17 cellular contexts compared by ENCODE assay signal in genomic region chr7:122457969-122458368, GRCh38.
A peak's percentile ranks its signal among the peaks of the same experiment; 100 is the strongest.
DNase-seq lines count a peak whose midpoint lies in the region; ATAC-seq and TF ChIP-seq lines count a peak whose summit lies in the region.
"Had no signal": no experiment of that assay in that cellular context is flagged by ENCODE, and none has a peak within 500 bp of the region (broad histone marks: within the 10 kb centered on the region; RNA-seq: fewer than 3 reads in every experiment).

No MANE protein-coding gene starts in this region.

- WGBS in H9 (ENCODE audit: extremely low coverage, insufficient read length, low lambda C conversion rate), result no CpG with 5 or more reads among the region's 3 CpGs

- no peak overlapping the region for H2BK15ac ChIP-seq in H9 (ENCODE audit: low read depth, low read length)

- H4K8ac ChIP-seq in H9 (replicated peaks; ENCODE audit: insufficient read length, low read depth, low read length), result no peak overlapping the region

- TF ChIP-seq CTCF in GM23338 (conservative IDR thresholded peaks at IDR 0.05; ENCODE audit: low read depth in 2 of 2) (peak; percentile 20 to 62), H9 (conservative IDR thresholded peaks at IDR 0.05) (peak; percentile 48), WTC11 (IDR thresholded peaks at IDR 0.05) (no peak), MM.1S (IDR thresholded peaks at IDR 0.05; ENCODE audit: low read length) (no peak)

- H3K79me2 ChIP-seq in GM23338 (replicated peaks; ENCODE audit: insufficient read depth) (no peaks in the 10 kb centered on the region), H9 (ENCODE audit: insufficient read depth, low read length) (no peaks in the 10 kb centered on the region), MM.1S (ENCODE audit: low read length) (no peaks in the 10 kb centered on the region)

- H3K27ac ChIP-seq in GM23338 (ENCODE audit: low read depth), result no peak overlapping the region
- H3K27ac ChIP-seq in H9 (ENCODE audit: insufficient read length, low read depth, low read length), result no peak overlapping the region
- no peak overlapping the region for H3K27ac ChIP-seq in MM.1S (ENCODE audit: low read length)
- H3K27ac ChIP-seq: A549, BLaER1, GM23248 had no signal

- POLR2A ChIA-PET in WTC11 (lab: Charles Lee), result no interaction called here

- H4K91ac ChIP-seq in H9 (ENCODE audit: insufficient read length, low read depth, low read length), result no peak overlapping the region

- H3K4me1 Mint-ChIP-seq in GM23338 (peaks cover 26% of the 10 kb centered on the region), H9 (peaks cover 25 to 27% of the 10 kb centered on the region in 2 experiments), WTC11 (peaks cover 24% of the 10 kb centered on the region)
- H3K4me1 Mint-ChIP-seq: CD14-positive monocyte; CD4-positive, alpha-beta memory T cell had no signal

- H3K9me3 Mint-ChIP-seq in GM23338 (no peaks in the 10 kb centered on the region), H9 (no peaks in the 10 kb centered on the region), WTC11 (no peaks in the 10 kb centered on the region)

- H3K36me3 ChIP-seq in GM23338 (ENCODE audit: insufficient read depth) (no peaks in the 10 kb centered on the region), MM.1S (replicated peaks; ENCODE audit: insufficient read depth, low read length) (no peaks in the 10 kb centered on the region)
- H3K36me3 ChIP-seq: BLaER1 had no signal

- H3K4ac ChIP-seq in H9 (ENCODE audit: low read depth, low read length), result no peak overlapping the region

- H3T11ph ChIP-seq in H9 (ENCODE audit: low read length), result no peak overlapping the region

- H2AK5ac ChIP-seq in H9 (ENCODE audit: insufficient read length, low read length), result no peak overlapping the region

- H3K9me2 ChIP-seq in GM23338 (ENCODE audit: insufficient read depth) (no peaks in the 10 kb centered on the region), MM.1S (replicated peaks; ENCODE audit: insufficient read depth, low read length) (no peaks in the 10 kb centered on the region)

- H3K4me1 ChIP-seq in GM23338 (ENCODE audit: insufficient read depth), result peaks cover 12% of the 10 kb centered on the region
- H3K4me1 ChIP-seq in H9 (ENCODE audit: insufficient read depth, low read length), result peaks cover 8% of the 10 kb centered on the region
- no peaks in the 10 kb centered on the region for H3K4me1 ChIP-seq in MM.1S (ENCODE audit: low read length)
- H3K4me1 ChIP-seq: A549, BLaER1 had no signal

- no peak overlapping the region for H3K56ac ChIP-seq in H9 (ENCODE audit: insufficient read length, low read depth, low read length)

- H2AFZ ChIP-seq in GM23338 (no peak overlapping the region), H9 (ENCODE audit: low read length) (no peak overlapping the region), MM.1S (ENCODE audit: low read length) (no peak overlapping the region)
- H2AFZ ChIP-seq: GM23248 had no signal

- no peaks in the 10 kb centered on the region for H3K9me3 ChIP-seq in H9 (ENCODE audit: control insufficient read depth, low read depth, low read length)
- no peaks in the 10 kb centered on the region for H3K9me3 ChIP-seq in MM.1S (replicated peaks; ENCODE audit: insufficient read depth, low read length)
- H3K9me3 ChIP-seq: A549, BLaER1 had no signal

- no peak overlapping the region for H3K23ac ChIP-seq in H9 (ENCODE audit: insufficient read length, low read depth, low read length)

- no peaks in the 10 kb centered on the region for H3K27me3 Mint-ChIP-seq in GM23338 (ENCODE audit: insufficient read depth, low read depth, poor library complexity)
- H3K27me3 Mint-ChIP-seq in H9 (ENCODE audit: low read depth), result no peaks in the 10 kb centered on the region
- H3K27me3 Mint-ChIP-seq in WTC11 (ENCODE audit: low read depth), result no peaks in the 10 kb centered on the region
- H3K27me3 Mint-ChIP-seq: CD4-positive, alpha-beta memory T cell had no signal

- no peak overlapping the region for H3K14ac ChIP-seq in H9 (ENCODE audit: insufficient read depth, low read length)

- H3K4me3 ChIP-seq in GM23338 (no peak overlapping the region), MM.1S (ENCODE audit: low read length) (no peak overlapping the region)
- H3K4me3 ChIP-seq: A549, BLaER1, GM23248 had no signal

- H3K79me1 ChIP-seq in H9 (ENCODE audit: insufficient read depth, low read depth, low read length, poor library complexity, severe bottlenecking), result no peaks in the 10 kb centered on the region

- H3K36me3 Mint-ChIP-seq in GM23338 (ENCODE audit: low read depth), result no peaks in the 10 kb centered on the region
- H3K36me3 Mint-ChIP-seq in H9 (ENCODE audit: insufficient read depth in 1 of 3, low read depth in 3 of 3), result no peaks in the 10 kb centered on the region; a peak in 1 of 7 replicates
- H3K36me3 Mint-ChIP-seq in WTC11, result no peaks in the 10 kb centered on the region
- H3K36me3 Mint-ChIP-seq: CD14-positive monocyte; CD4-positive, alpha-beta memory T cell had no signal

- peak; percentile 97 for ATAC-seq in GM23338
- ATAC-seq in WTC11, result peak; percentile 96
- ATAC-seq in HG02588 (IDR thresholded peaks at IDR 0.05; ENCODE audit: unreplicated experiment), result no peak
- ATAC-seq: A549 had no signal

- no peak overlapping the region for H2BK5ac ChIP-seq in H9 (ENCODE audit: insufficient read length, low read length)

- no peaks in the 10 kb centered on the region for H4K20me1 ChIP-seq in GM23338 (replicated peaks; ENCODE audit: insufficient read depth)
- H4K20me1 ChIP-seq in H9 (ENCODE audit: control insufficient read depth, insufficient read depth, insufficient read length), result no peaks in the 10 kb centered on the region
- no peaks in the 10 kb centered on the region for H4K20me1 ChIP-seq in MM.1S (ENCODE audit: insufficient read depth, low read length)
- H4K20me1 ChIP-seq: BLaER1 had no signal

- H3F3A ChIP-seq in GM23338 (replicated peaks; ENCODE audit: low read depth), result no peaks in the 10 kb centered on the region
- H3F3A ChIP-seq in MM.1S (ENCODE audit: insufficient read depth, low read length), result no peaks in the 10 kb centered on the region

- H2BK120ac ChIP-seq in H9 (ENCODE audit: low read depth, low read length, poor library complexity, severe bottlenecking), result no peak overlapping the region

- no peak overlapping the region for H4K5ac ChIP-seq in H9 (ENCODE audit: insufficient read length, low read depth, low read length)

- H3K4me2 ChIP-seq in GM23338, result 0 out of 2 replicates have a peak overlapping the region, but pooled peaks have one; percentile 8
- no peak overlapping the region for H3K4me2 ChIP-seq in H9 (ENCODE audit: insufficient read depth, insufficient read length, low read length)
- no peak overlapping the region for H3K4me2 ChIP-seq in MM.1S (ENCODE audit: low read depth, low read length)
- H3K4me2 ChIP-seq: A549, BLaER1 had no signal

- H3K4me3 Mint-ChIP-seq in GM23338, result no peak overlapping the region
- H3K4me3 Mint-ChIP-seq in H9, result no peak overlapping the region
- no peak overlapping the region for H3K4me3 Mint-ChIP-seq in WTC11
- H3K4me3 Mint-ChIP-seq: CD14-positive monocyte; CD4-positive, alpha-beta memory T cell had no signal

- DNase-seq in GM23338 (ENCODE audit: low spot score) (peak; percentile 75), H9 (no peak), WTC11 (ENCODE audit: low spot score) (no peak), iPS-NIHi11 (ENCODE audit: low spot score) (peak; percentile 25), NCI-H2196 (lab: John Stamatoyannopoulos, UW; ENCODE audit: unreplicated experiment) (no peak), MM.1S (no peak), hippocampal formation (lab: John Stamatoyannopoulos, UW) (no peak)
- DNase-seq: CD4-positive, alpha-beta memory T cell; DMS153; DMS79; GDM1; GM23248; H7 had no signal

- no peaks in the 10 kb centered on the region for H3K23me2 ChIP-seq in H9 (ENCODE audit: insufficient read length, low read depth, low read length, poor library complexity, severe bottlenecking)

- CTCF ChIA-PET in WTC11 (lab: Charles Lee), result interaction anchor here (0.6 to 1.3 kb wide), 9 partner anchors 9 to 129 kb away, joined by 3 to 6 read pairs (median 4); no protein-coding TSS in a partner anchor

- H3K27ac Mint-ChIP-seq in GM23338, result no peak overlapping the region
- peak overlapping the region in 1 of 3 experiments; percentile 73; a peak in 1 of 7 replicates for H3K27ac Mint-ChIP-seq in H9
- no peak overlapping the region for H3K27ac Mint-ChIP-seq in WTC11
- H3K27ac Mint-ChIP-seq: CD14-positive monocyte; CD4-positive, alpha-beta memory T cell had no signal

- no peak overlapping the region for H3K18ac ChIP-seq in H9 (ENCODE audit: insufficient read length, low read depth, low read length)

- H2BK12ac ChIP-seq in H9 (ENCODE audit: insufficient read length, low read depth, low read length), result no peak overlapping the region

- H3K9ac ChIP-seq in H9 (ENCODE audit: extremely low read depth, insufficient read length, low read length), result no peak overlapping the region
- no peak overlapping the region for H3K9ac ChIP-seq in MM.1S (ENCODE audit: low read length)
- H3K9ac ChIP-seq: BLaER1, GM23248 had no signal

- no peak overlapping the region for H2BK20ac ChIP-seq in H9 (ENCODE audit: low read depth, low read length, poor library complexity, severe bottlenecking)

- H3K27me3 ChIP-seq in GM23338 (ENCODE audit: insufficient read depth) (no peaks in the 10 kb centered on the region), H9 (ENCODE audit: insufficient read depth, low read length) (no peaks in the 10 kb centered on the region), MM.1S (replicated peaks; ENCODE audit: insufficient read depth, low read length) (no peaks in the 10 kb centered on the region)
- H3K27me3 ChIP-seq: BLaER1 had no signal

TF ChIP-seq in GM23338, 12 proteins besides CTCF, POLR2A, EP300 and RAD21 (continues in another document):
- TF ChIP-seq STAT1 (IDR thresholded peaks at IDR 0.05; ENCODE audit: unreplicated experiment) (no peak), EZH2 (IDR thresholded peaks at IDR 0.05; ENCODE audit: low read depth, unreplicated experiment) (no peak)

TF ChIP-seq in WTC11, 78 proteins besides CTCF, POLR2A, EP300 and RAD21 (continues in another document):
- no peak for TF ChIP-seq IRF2 (CRISPR knock-in tag; IDR thresholded peaks at IDR 0.05; ENCODE audit: borderline replicate concordance, low read depth)
- no peak for TF ChIP-seq NR3C1 (CRISPR knock-in tag; conservative IDR thresholded peaks at IDR 0.05; ENCODE audit: low read depth)
- no peak for TF ChIP-seq SP1 (CRISPR knock-in tag; conservative IDR thresholded peaks at IDR 0.05)
- TF ChIP-seq FOXK1 (CRISPR knock-in tag; IDR thresholded peaks at IDR 0.05), result no peak

Comparison
In these comparisons a context has a peak if more than half of its experiments do, and no peak if none do; other contexts are left out.
1. DNase-seq: peak in GM23338 (single experiment) and iPS-NIHi11 (single experiment); none in H9 (single experiment), WTC11 (single experiment), NCI-H2196 (single experiment), MM.1S (single experiment) and hippocampal formation (0 of 2).
2. CTCF ChIP-seq: peak in GM23338 (2 of 2) and H9 (single experiment); none in WTC11 (single experiment) and MM.1S (single experiment).